ENCODE assay signal across 17 cellular contexts in genomic region chr2:173972165-173972564, GRCh38. TPM values are rescaled to one million over a fixed set of nuclear protein-coding genes. Genes with fewer than 3 reads are reported as not detected.
DNase-seq lines count a peak whose midpoint lies in the region; ATAC-seq, FAIRE-seq and TF ChIP-seq lines count a peak whose summit lies in the region.
"Had no signal": no experiment of that assay in that cellular context is flagged by ENCODE, and none has a peak within 500 bp of the region (broad histone marks: within the 10 kb centered on the region; RNA-seq: fewer than 3 reads in every experiment).

No MANE protein-coding gene starts in this region.

- H3K36me3 ChIP-seq in PC-9 (ENCODE audit: low read depth) (no peaks in the 10 kb centered on the region), smooth muscle cell (ENCODE audit: low read depth) (no peaks in the 10 kb centered on the region), psoas muscle (ENCODE audit: insufficient read depth in 1 of 2, low read depth in 1 of 2) (no peaks in the 10 kb centered on the region)
- H3K36me3 ChIP-seq: BLaER1 treated with 17β-estradiol and CSF1 and Interleukin-3, amounts not matched to agents 10 nM and 100 nM had no signal

- H3K4me3 Mint-ChIP-seq in natural killer cell = no peak overlapping the region
- H3K4me3 Mint-ChIP-seq: B cell, H9 had no signal

- H4K20me1 ChIP-seq in PC-9 (ENCODE audit: insufficient read depth) (no peaks in the 10 kb centered on the region), smooth muscle cell (ENCODE audit: low read depth) (no peaks in the 10 kb centered on the region)
- H4K20me1 ChIP-seq: BLaER1 treated with 17β-estradiol and CSF1 and Interleukin-3, amounts not matched to agents 10 nM and 100 nM had no signal

- H3K4me2 ChIP-seq in A549 (peak overlapping the region; percentile 33; the same call in 2 of the 3 replicates), PC-9 (peak overlapping the region; percentile 20), smooth muscle cell (no peak overlapping the region)
- H3K4me2 ChIP-seq: BLaER1 treated with 17β-estradiol and CSF1 and Interleukin-3, amounts not matched to agents 10 nM and 100 nM had no signal

- POLR2A ChIA-PET in A549 (lab: Yijun Ruan, JAX) = interaction anchor here (1.8 kb wide), 1 partner anchor 80 kb away, joined by 6 read pairs; no protein-coding TSS in a partner anchor
- POLR2A ChIA-PET in PC-9 (lab: Charles Lee; ENCODE audit: unreplicated experiment) = interaction anchor here (0.8 to 1.1 kb wide), 2 partner anchors 8 to 59 kb away, joined by 5 to 7 read pairs; no protein-coding TSS in a partner anchor

- no peak for TF ChIP-seq POLR2A in A549 (IDR thresholded peaks at IDR 0.05; ENCODE audit: low read length)
- no peak for TF ChIP-seq POLR2A in lower leg skin (IDR thresholded peaks at IDR 0.05)

- H3K4me1 ChIP-seq in A549 = peaks cover 24% of the 10 kb centered on the region
- H3K4me1 ChIP-seq in PC-9 (replicated peaks; ENCODE audit: insufficient read depth) = peaks cover 36% of the 10 kb centered on the region
- H3K4me1 ChIP-seq in smooth muscle cell (ENCODE audit: low read depth) = peaks cover 7% of the 10 kb centered on the region
- peaks cover 5% of the 10 kb centered on the region for H3K4me1 ChIP-seq in psoas muscle

- H3K27ac Mint-ChIP-seq in natural killer cell = no peak overlapping the region
- H3K27ac Mint-ChIP-seq: B cell; CD4-positive, CD25-positive, alpha-beta regulatory T cell had no signal

- peaks cover 0 to 4% of the 10 kb centered on the region in 2 donors for H3K4me1 Mint-ChIP-seq in natural killer cell
- H3K4me1 Mint-ChIP-seq: B cell; CD8-positive, alpha-beta memory T cell had no signal

- H3F3A ChIP-seq in PC-9 (ENCODE audit: insufficient read depth, low read depth) (peaks cover 28% of the 10 kb centered on the region), smooth muscle cell (ENCODE audit: low read depth) (peaks cover under 1% of the 10 kb centered on the region)

- intact Hi-C loops in PC-9 (cut with micrococcal nuclease; ENCODE audit: unreplicated experiment) = loop anchor here (2.0 kb wide), 3 partner anchors 21 to 67 kb away; no protein-coding TSS in a partner anchor
- intact Hi-C loops in natural killer cell (cut with micrococcal nuclease) = no loop called here
- intact Hi-C loops in psoas muscle (cut with DNase I) = no loop called here
- intact Hi-C loops in lower leg skin (cut with DNase I; ENCODE audit: low total_unique reads) = no loop called here

- ATAC-seq in A549 (no peak), natural killer cell (no peak), psoas muscle (no peak)

- in situ Hi-C loops in Caki2 (cut with HindIII; ENCODE audit: low pct_unique_long_range_greater_than_20kb, low sequenced_read_pairs) = no loop called here

- no peak overlapping the region for H3K9ac ChIP-seq in smooth muscle cell (ENCODE audit: low read depth)
- H3K9ac ChIP-seq: BLaER1 treated with 17β-estradiol and CSF1 and Interleukin-3, amounts not matched to agents 10 nM and 100 nM had no signal

- peak overlapping the region in 1 of 2 experiments; percentile 56; a peak in 3 of 6 replicates for H3K27ac ChIP-seq in A549
- peak overlapping the region; percentile 21 for H3K27ac ChIP-seq in PC-9
- H3K27ac ChIP-seq in VCaP = peak overlapping the region; percentile 85
- H3K27ac ChIP-seq in smooth muscle cell (ENCODE audit: low read depth) = no peak overlapping the region
- no peak overlapping the region for H3K27ac ChIP-seq in psoas muscle
- H3K27ac ChIP-seq: BLaER1 treated with 17β-estradiol and CSF1 and Interleukin-3, amounts not matched to agents 10 nM and 100 nM had no signal

- no peak for TF ChIP-seq EP300 in A549 (IDR thresholded peaks at IDR 0.05)

- TF ChIP-seq RAD21 in A549 (conservative IDR thresholded peaks at IDR 0.05 in 1 of 2, IDR thresholded peaks at IDR 0.05 in 1 of 2) = no peak

- DNase-seq in A549 (ENCODE audit: low read depth in 1 of 2, low spot score in 1 of 2) (no peak), Caki2 (ENCODE audit: low read depth) (peak; percentile 12), PC-9 (no peak), smooth muscle cell (lab: John Stamatoyannopoulos, UW; ENCODE audit: unreplicated experiment) (no peak), natural killer cell (no peak), psoas muscle (no peak), lower leg skin (ENCODE audit: low spot score in 2 of 2) (no peak)
- DNase-seq: 8988T; CD4-positive, CD25-positive, alpha-beta regulatory T cell; CD8-positive, alpha-beta memory T cell; DMS79 treated with DMSO at 0.1 percent for 48 hours; GF-D8; H9 had no signal

- H3K9me3 ChIP-seq in A549 = no peaks in the 10 kb centered on the region
- H3K9me3 ChIP-seq in PC-9 (ENCODE audit: insufficient read depth, low read depth) = no peaks in the 10 kb centered on the region
- H3K9me3 ChIP-seq in smooth muscle cell (replicated peaks; ENCODE audit: low read depth) = no peaks in the 10 kb centered on the region
- no peaks in the 10 kb centered on the region for H3K9me3 ChIP-seq in psoas muscle
- H3K9me3 ChIP-seq: BLaER1 treated with 17β-estradiol and CSF1 and Interleukin-3, amounts not matched to agents 10 nM and 100 nM had no signal

- H3K79me2 ChIP-seq in PC-9 (ENCODE audit: low read depth) (peaks cover 8% of the 10 kb centered on the region; the same call in 1 of the 2 replicates), smooth muscle cell (ENCODE audit: low read depth) (peaks cover 2% of the 10 kb centered on the region)

- H3K36me3 Mint-ChIP-seq in natural killer cell = no peaks in the 10 kb centered on the region
- H3K36me3 Mint-ChIP-seq: CD4-positive, CD25-positive, alpha-beta regulatory T cell; CD8-positive, alpha-beta memory T cell had no signal

- H3K27me3 Mint-ChIP-seq in natural killer cell (ENCODE audit: low read depth in 2 of 2) = peaks cover 0 to 10% of the 10 kb centered on the region in 2 donors
- H3K27me3 Mint-ChIP-seq: CD4-positive, CD25-positive, alpha-beta regulatory T cell had no signal

- H2AFZ ChIP-seq in PC-9 = no peak overlapping the region
- no peak overlapping the region for H2AFZ ChIP-seq in smooth muscle cell (ENCODE audit: low read depth)

- no peaks in the 10 kb centered on the region for H3K27me3 ChIP-seq in PC-9 (ENCODE audit: insufficient read depth, low read depth)
- H3K27me3 ChIP-seq in smooth muscle cell (ENCODE audit: low read depth) = no peaks in the 10 kb centered on the region
- no peaks in the 10 kb centered on the region for H3K27me3 ChIP-seq in psoas muscle (ENCODE audit: insufficient read depth in 3 of 3, low read length in 2 of 3)
- H3K27me3 ChIP-seq: BLaER1 treated with 17β-estradiol and CSF1 and Interleukin-3, amounts not matched to agents 10 nM and 100 nM had no signal

- WGBS in A549 (ENCODE audit: missing lambda C conversion rate) = 73% methylated on average over 2 of the region's 2 CpGs
- 92% methylated on average over 2 of the region's 2 CpGs for whole genome bisulfite sequencing in smooth muscle cell (ENCODE audit: low lambda C conversion rate)
- WGBS in psoas muscle, 3 donors = 91 to 98% (median 93%) methylated on average over 2 of the region's 2 CpGs
- 89 to 96% methylated on average over 2 of the region's 2 CpGs for WGBS in lower leg skin, 2 donors

- no peak for TF ChIP-seq CTCF in A549 (IDR thresholded peaks at IDR 0.05)
- TF ChIP-seq CTCF in PC-9 (conservative IDR thresholded peaks at IDR 0.05) = no peak
- no peak for TF ChIP-seq CTCF in VCaP (conservative IDR thresholded peaks at IDR 0.05)
- TF ChIP-seq CTCF in smooth muscle cell (IDR thresholded peaks at IDR 0.05; ENCODE audit: borderline replicate concordance, insufficient read depth, poor library complexity, severe bottlenecking) = no peak
- TF ChIP-seq CTCF in natural killer cell (IDR thresholded peaks at IDR 0.05) = no peak
- TF ChIP-seq CTCF in psoas muscle (IDR thresholded peaks at IDR 0.05) = no peak
- no peak for TF ChIP-seq CTCF in lower leg skin (IDR thresholded peaks at IDR 0.05)

- CTCF ChIA-PET in A549 (lab: Yijun Ruan, JAX) (interaction anchor here (1.4 to 1.6 kb wide), 2 partner anchors 13 to 76 kb away, joined by 3 to 4 read pairs; no protein-coding TSS in a partner anchor), PC-9 (lab: Charles Lee) (interaction anchor here (1.0 to 1.6 kb wide), 3 partner anchors 15 to 80 kb away, joined by 4 to 10 read pairs (median 5); no protein-coding TSS in a partner anchor)

- no peaks in the 10 kb centered on the region for H3K9me3 Mint-ChIP-seq in natural killer cell
- H3K9me3 Mint-ChIP-seq: CD4-positive, CD25-positive, alpha-beta regulatory T cell; CD8-positive, alpha-beta memory T cell; H9 had no signal

- no peaks in the 10 kb centered on the region for H3K9me2 ChIP-seq in PC-9 (ENCODE audit: insufficient read depth)

- no peak for FAIRE-seq in A549 (lab: Jason Lieb, UNC)
- FAIRE-seq: H1 had no signal

- no TSS peak for BruUV-seq in PC-9 (replicated peaks; lab: Mats Ljungman, UMichigan)

- H3K4me3 ChIP-seq in A549 = no peak overlapping the region
- no peak overlapping the region for H3K4me3 ChIP-seq in PC-9
- H3K4me3 ChIP-seq in smooth muscle cell = no peak overlapping the region
- H3K4me3 ChIP-seq in psoas muscle = no peak overlapping the region
- H3K4me3 ChIP-seq in lower leg skin (ENCODE audit: low read depth, poor library complexity, severe bottlenecking) = no peak overlapping the region
- H3K4me3 ChIP-seq: BLaER1 treated with 17β-estradiol and CSF1 and Interleukin-3, amounts not matched to agents 10 nM and 100 nM had no signal

TF ChIP-seq in A549, 52 proteins besides CTCF, POLR2A, EP300 and RAD21 (continues in another document):
- no peak for TF ChIP-seq TP53 (CRISPR knock-in tag; IDR thresholded peaks at IDR 0.05)
- no peak for TF ChIP-seq JUN (IDR thresholded peaks at IDR 0.05)
- no peak for TF ChIP-seq NPAS2 (CRISPR knock-in tag; IDR thresholded peaks at IDR 0.05; ENCODE audit: borderline replicate concordance)

RNA-seq across cellular contexts. Expression of gene SP3, which starts 7.0 kb away (rescaled TPM):
- polyA plus RNA-seq in A549 (2011; rRNA removed) = 83.1 and 94.5 TPM in 2 replicates
- polyA plus RNA-seq in A549 (2012; cell fraction: cytosol; rRNA removed) = 16.8 and 21.8 TPM in 2 replicates
- polyA plus RNA-seq in A549 (2012; cell fraction: nucleus; rRNA removed) = 10.8 and 11.8 TPM in 2 replicates
- 40.1 to 41.8 TPM (median 40.3 TPM) in 3 replicates for polyA plus RNA-seq in A549 (2017; fragmentation: RNase III; extraction: RNeasy Plus Mini Kit Qiagen cat#74134 plus additional on column Dnase treatment)
- polyA minus RNA-seq in A549 (2011; rRNA and poly(A)+ RNA removed) = 80.7 and 84.4 TPM in 2 replicates
- 65.6 and 67.7 TPM in 2 replicates for total RNA-seq in Caki2 (2014; rRNA removed; shearing (Covaris generic); ENCODE audit: low replicate concordance)
- total RNA-seq in PC-9 (2021) = 93.6 and 127 TPM in 2 replicates
- total RNA-seq in smooth muscle cell = 84.5 and 109 TPM in 2 replicates
- polyA plus RNA-seq in smooth muscle cell = 24.5 and 31.4 TPM in 2 replicates
- total RNA-seq in natural killer cell = 100 to 1,000 TPM; 179 to 200 (median 188) TPM
- 10 to 100 TPM; 38.2 to 52.0 (median 45.4) TPM for total RNA-seq in psoas muscle
- polyA plus RNA-seq in psoas muscle = 10 to 100 TPM; 13.9 to 23.1 (median 14.3) TPM
- total RNA-seq in lower leg skin = 100 to 1,000 TPM in 3 of 4 donors, 10 to 100 TPM in 1; 99.1 to 209 (median 124) TPM

Comparison
In these comparisons a context has a peak if more than half of its experiments do, and no peak if none do; other contexts are left out.
1. H3K27ac ChIP-seq: peak in PC-9 (single experiment) and VCaP (single experiment); none in smooth muscle cell (single experiment) and psoas muscle (single experiment).